Comparison of ENCODE assay signal across 2 cellular contexts in the genomic region with DNA sequence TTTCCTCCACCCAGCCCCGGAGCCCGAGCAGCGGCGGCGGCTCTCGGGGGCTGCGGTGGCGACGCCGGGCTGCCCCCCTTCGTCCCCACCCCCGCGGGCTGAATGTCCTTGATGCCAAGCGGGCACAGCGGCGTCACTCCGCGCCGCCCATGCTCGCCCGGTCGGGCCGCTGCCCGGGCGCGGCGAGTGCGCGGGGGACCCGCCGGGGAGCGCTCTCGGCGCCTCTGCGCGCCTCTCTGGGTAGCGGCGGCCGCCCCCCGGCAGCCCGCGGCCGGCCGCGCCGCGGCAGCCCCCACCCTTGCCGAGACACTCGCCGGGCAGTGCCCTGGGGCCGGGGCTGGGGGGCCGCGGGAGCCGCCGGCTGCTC.
TF ChIP-seq lines count a peak whose summit lies in the region.

No MANE protein-coding gene starts in this region.

TF ChIP-seq in liver, 16 proteins besides CTCF, POLR2A, EP300 and RAD21 (continued from another document):
- TF ChIP-seq RXRA (IDR thresholded peaks at IDR 0.05), result no peak
- TF ChIP-seq NR2F2 (IDR thresholded peaks at IDR 0.05), result no peak
- no peak for TF ChIP-seq HNF4A (conservative IDR thresholded peaks at IDR 0.05)
- TF ChIP-seq FOXA1 (IDR thresholded peaks at IDR 0.05), result no peak
- TF ChIP-seq, protein P1, sequence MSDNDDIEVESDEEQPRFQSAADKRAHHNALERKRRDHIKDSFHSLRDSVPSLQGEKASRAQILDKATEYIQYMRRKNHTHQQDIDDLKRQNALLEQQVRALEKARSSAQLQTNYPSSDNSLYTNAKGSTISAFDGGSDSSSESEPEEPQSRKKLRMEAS (IDR thresholded peaks at IDR 0.05), result no peak
- TF ChIP-seq, protein P2, sequence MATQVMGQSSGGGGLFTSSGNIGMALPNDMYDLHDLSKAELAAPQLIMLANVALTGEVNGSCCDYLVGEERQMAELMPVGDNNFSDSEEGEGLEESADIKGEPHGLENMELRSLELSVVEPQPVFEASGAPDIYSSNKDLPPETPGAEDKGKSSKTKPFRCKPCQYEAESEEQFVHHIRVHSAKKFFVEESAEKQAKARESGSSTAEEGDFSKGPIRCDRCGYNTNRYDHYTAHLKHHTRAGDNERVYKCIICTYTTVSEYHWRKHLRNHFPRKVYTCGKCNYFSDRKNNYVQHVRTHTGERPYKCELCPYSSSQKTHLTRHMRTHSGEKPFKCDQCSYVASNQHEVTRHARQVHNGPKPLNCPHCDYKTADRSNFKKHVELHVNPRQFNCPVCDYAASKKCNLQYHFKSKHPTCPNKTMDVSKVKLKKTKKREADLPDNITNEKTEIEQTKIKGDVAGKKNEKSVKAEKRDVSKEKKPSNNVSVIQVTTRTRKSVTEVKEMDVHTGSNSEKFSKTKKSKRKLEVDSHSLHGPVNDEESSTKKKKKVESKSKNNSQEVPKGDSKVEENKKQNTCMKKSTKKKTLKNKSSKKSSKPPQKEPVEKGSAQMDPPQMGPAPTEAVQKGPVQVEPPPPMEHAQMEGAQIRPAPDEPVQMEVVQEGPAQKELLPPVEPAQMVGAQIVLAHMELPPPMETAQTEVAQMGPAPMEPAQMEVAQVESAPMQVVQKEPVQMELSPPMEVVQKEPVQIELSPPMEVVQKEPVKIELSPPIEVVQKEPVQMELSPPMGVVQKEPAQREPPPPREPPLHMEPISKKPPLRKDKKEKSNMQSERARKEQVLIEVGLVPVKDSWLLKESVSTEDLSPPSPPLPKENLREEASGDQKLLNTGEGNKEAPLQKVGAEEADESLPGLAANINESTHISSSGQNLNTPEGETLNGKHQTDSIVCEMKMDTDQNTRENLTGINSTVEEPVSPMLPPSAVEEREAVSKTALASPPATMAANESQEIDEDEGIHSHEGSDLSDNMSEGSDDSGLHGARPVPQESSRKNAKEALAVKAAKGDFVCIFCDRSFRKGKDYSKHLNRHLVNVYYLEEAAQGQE (IDR thresholded peaks at IDR 0.05), result no peak
- TF ChIP-seq HNF4G (IDR thresholded peaks at IDR 0.05), result no peak
- no peak for TF ChIP-seq FOXA2 (IDR thresholded peaks at IDR 0.05)
- no peak for TF ChIP-seq SP1 (IDR thresholded peaks at IDR 0.05)
- no peak for TF ChIP-seq YY1 (IDR thresholded peaks at IDR 0.05)
- no peak for TF ChIP-seq GABPA (IDR thresholded peaks at IDR 0.05 in 1 of 2, conservative IDR thresholded peaks at IDR 0.05 in 1 of 2)
- TF ChIP-seq, protein P3, sequence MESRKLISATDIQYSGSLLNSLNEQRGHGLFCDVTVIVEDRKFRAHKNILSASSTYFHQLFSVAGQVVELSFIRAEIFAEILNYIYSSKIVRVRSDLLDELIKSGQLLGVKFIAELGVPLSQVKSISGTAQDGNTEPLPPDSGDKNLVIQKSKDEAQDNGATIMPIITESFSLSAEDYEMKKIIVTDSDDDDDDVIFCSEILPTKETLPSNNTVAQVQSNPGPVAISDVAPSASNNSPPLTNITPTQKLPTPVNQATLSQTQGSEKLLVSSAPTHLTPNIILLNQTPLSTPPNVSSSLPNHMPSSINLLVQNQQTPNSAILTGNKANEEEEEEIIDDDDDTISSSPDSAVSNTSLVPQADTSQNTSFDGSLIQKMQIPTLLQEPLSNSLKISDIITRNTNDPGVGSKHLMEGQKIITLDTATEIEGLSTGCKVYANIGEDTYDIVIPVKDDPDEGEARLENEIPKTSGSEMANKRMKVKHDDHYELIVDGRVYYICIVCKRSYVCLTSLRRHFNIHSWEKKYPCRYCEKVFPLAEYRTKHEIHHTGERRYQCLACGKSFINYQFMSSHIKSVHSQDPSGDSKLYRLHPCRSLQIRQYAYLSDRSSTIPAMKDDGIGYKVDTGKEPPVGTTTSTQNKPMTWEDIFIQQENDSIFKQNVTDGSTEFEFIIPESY (IDR thresholded peaks at IDR 0.05), result no peak
- no peak for TF ChIP-seq EGR1 (IDR thresholded peaks at IDR 0.05; ENCODE audit: low read depth in 2 of 2)

TF ChIP-seq in HepG2, 621 proteins besides CTCF, POLR2A, EP300 and RAD21:
- TF ChIP-seq REXO4 (CRISPR knock-in tag; IDR thresholded peaks at IDR 0.05; ENCODE audit: borderline replicate concordance) (no peak), ZNF333 (CRISPR knock-in tag; IDR thresholded peaks at IDR 0.05; ENCODE audit: borderline replicate concordance) (no peak), ZNF160 (CRISPR knock-in tag; IDR thresholded peaks at IDR 0.05) (no peak), KDM5A (IDR thresholded peaks at IDR 0.05; ENCODE audit: borderline replicate concordance, low read length) (no peak), MIXL1 (CRISPR knock-in tag; IDR thresholded peaks at IDR 0.05) (no peak), ZBTB8A (CRISPR knock-in tag; IDR thresholded peaks at IDR 0.05; ENCODE audit: borderline replicate concordance, low read depth) (no peak), MATR3 (CRISPR knock-in tag; IDR thresholded peaks at IDR 0.05) (no peak), ISL2 (CRISPR knock-in tag; IDR thresholded peaks at IDR 0.05) (no peak), JUNB (CRISPR knock-in tag; IDR thresholded peaks at IDR 0.05; ENCODE audit: borderline replicate concordance) (no peak), MYNN (CRISPR knock-in tag; IDR thresholded peaks at IDR 0.05; ENCODE audit: low read depth) (no peak), NCOA5 (CRISPR knock-in tag; IDR thresholded peaks at IDR 0.05) (no peak), TCF7 (IDR thresholded peaks at IDR 0.05; ENCODE audit: low read depth) (no peak), SIN3A (IDR thresholded peaks at IDR 0.05; ENCODE audit: borderline replicate concordance, low read depth, low read length) (no peak), TAF15 (IDR thresholded peaks at IDR 0.05; ENCODE audit: low read depth, low read length, poor library complexity, severe bottlenecking) (no peak), ZNF746 (CRISPR knock-in tag; IDR thresholded peaks at IDR 0.05) (no peak), KLF6 (CRISPR knock-in tag; IDR thresholded peaks at IDR 0.05) (no peak), MED13 (CRISPR knock-in tag; IDR thresholded peaks at IDR 0.05) (no peak), ZFP1 (CRISPR knock-in tag; IDR thresholded peaks at IDR 0.05) (no peak)
- TF ChIP-seq, protein P4, sequence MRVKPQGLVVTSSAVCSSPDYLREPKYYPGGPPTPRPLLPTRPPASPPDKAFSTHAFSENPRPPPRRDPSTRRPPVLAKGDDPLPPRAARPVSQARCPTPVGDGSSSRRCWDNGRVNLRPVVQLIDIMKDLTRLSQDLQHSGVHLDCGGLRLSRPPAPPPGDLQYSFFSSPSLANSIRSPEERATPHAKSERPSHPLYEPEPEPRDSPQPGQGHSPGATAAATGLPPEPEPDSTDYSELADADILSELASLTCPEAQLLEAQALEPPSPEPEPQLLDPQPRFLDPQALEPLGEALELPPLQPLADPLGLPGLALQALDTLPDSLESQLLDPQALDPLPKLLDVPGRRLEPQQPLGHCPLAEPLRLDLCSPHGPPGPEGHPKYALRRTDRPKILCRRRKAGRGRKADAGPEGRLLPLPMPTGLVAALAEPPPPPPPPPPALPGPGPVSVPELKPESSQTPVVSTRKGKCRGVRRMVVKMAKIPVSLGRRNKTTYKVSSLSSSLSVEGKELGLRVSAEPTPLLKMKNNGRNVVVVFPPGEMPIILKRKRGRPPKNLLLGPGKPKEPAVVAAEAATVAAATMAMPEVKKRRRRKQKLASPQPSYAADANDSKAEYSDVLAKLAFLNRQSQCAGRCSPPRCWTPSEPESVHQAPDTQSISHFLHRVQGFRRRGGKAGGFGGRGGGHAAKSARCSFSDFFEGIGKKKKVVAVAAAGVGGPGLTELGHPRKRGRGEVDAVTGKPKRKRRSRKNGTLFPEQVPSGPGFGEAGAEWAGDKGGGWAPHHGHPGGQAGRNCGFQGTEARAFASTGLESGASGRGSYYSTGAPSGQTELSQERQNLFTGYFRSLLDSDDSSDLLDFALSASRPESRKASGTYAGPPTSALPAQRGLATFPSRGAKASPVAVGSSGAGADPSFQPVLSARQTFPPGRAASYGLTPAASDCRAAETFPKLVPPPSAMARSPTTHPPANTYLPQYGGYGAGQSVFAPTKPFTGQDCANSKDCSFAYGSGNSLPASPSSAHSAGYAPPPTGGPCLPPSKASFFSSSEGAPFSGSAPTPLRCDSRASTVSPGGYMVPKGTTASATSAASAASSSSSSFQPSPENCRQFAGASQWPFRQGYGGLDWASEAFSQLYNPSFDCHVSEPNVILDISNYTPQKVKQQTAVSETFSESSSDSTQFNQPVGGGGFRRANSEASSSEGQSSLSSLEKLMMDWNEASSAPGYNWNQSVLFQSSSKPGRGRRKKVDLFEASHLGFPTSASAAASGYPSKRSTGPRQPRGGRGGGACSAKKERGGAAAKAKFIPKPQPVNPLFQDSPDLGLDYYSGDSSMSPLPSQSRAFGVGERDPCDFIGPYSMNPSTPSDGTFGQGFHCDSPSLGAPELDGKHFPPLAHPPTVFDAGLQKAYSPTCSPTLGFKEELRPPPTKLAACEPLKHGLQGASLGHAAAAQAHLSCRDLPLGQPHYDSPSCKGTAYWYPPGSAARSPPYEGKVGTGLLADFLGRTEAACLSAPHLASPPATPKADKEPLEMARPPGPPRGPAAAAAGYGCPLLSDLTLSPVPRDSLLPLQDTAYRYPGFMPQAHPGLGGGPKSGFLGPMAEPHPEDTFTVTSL (CRISPR knock-in tag; IDR thresholded peaks at IDR 0.05; ENCODE audit: borderline replicate concordance), result no peak
- TF ChIP-seq, protein P5, sequence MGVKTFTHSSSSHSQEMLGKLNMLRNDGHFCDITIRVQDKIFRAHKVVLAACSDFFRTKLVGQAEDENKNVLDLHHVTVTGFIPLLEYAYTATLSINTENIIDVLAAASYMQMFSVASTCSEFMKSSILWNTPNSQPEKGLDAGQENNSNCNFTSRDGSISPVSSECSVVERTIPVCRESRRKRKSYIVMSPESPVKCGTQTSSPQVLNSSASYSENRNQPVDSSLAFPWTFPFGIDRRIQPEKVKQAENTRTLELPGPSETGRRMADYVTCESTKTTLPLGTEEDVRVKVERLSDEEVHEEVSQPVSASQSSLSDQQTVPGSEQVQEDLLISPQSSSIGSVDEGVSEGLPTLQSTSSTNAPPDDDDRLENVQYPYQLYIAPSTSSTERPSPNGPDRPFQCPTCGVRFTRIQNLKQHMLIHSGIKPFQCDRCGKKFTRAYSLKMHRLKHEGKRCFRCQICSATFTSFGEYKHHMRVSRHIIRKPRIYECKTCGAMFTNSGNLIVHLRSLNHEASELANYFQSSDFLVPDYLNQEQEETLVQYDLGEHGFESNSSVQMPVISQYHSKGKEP (CRISPR knock-in tag; IDR thresholded peaks at IDR 0.05), result no peak
